Comparison of ENCODE assay signal across 13 cellular contexts in the genomic region with DNA sequence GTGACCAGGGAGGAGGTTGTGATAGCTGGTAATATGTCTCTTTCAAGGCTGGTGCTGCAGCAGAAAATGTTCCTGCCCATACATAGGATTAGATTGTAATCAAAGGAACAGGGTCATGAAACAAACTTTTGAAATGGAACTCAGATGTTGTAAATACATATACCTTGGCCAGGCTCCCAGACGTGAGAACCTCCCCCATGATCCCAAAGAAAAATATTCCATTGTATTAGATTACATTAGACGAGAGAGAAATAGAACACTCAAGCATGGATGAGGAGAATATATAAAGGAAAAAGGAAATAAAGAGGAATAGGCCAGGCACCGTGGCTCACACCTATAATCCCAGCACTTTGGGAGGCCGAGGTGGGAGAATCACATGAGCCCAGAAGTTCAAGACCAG. TPM values are rescaled to one million over a fixed set of nuclear protein-coding genes. Genes with fewer than 3 reads are reported as not detected.
DNase-seq lines count a peak whose midpoint lies in the region; ATAC-seq, FAIRE-seq and TF ChIP-seq lines count a peak whose summit lies in the region.
"Had no signal": no experiment of that assay in that cellular context is flagged by ENCODE, and none has a peak within 500 bp of the region (broad histone marks: within the 10 kb centered on the region; RNA-seq: fewer than 3 reads in every experiment).

No MANE protein-coding gene starts in this region.

- H3K36me3 Mint-ChIP-seq in nephron (ENCODE audit: low read depth): no peaks in the 10 kb centered on the region
- H3K36me3 Mint-ChIP-seq: CD8-positive, alpha-beta T cell; memory B cell had no signal

- no peak overlapping the region for H3K4me3 ChIP-seq in kidney (ENCODE audit: low read length in 2 of 2)

- no peak overlapping the region for H3K9ac ChIP-seq in kidney (ENCODE audit: low read length in 2 of 2)

- TF ChIP-seq CTCF in nephron (IDR thresholded peaks at IDR 0.05; ENCODE audit: unreplicated experiment in 3 of 3) (no peak), kidney (IDR thresholded peaks at IDR 0.05; ENCODE audit: borderline replicate concordance, extremely low read depth, insufficient read depth) (no peak)

- no peak overlapping the region for H3K27ac ChIP-seq in kidney (ENCODE audit: low read depth in 2 of 2, low read length in 2 of 2)

- peak overlapping the region in 2 of 3 experiments; percentile 0 to 26 for H3K4me3 Mint-ChIP-seq in nephron
- H3K4me3 Mint-ChIP-seq: CD8-positive, alpha-beta T cell; memory B cell had no signal

- ATAC-seq in GM18907 (IDR thresholded peaks at IDR 0.05; ENCODE audit: unreplicated experiment): no peak
- ATAC-seq: CD8-positive, alpha-beta T cell had no signal

- no peaks in the 10 kb centered on the region for H3K36me3 ChIP-seq in kidney (ENCODE audit: control insufficient read depth in 1 of 2, insufficient read depth in 2 of 2, low read length in 2 of 2)

- intact Hi-C loops in kidney (cut with DNase I): no loop called here

- FAIRE-seq in kidney (lab: Jason Lieb, UNC): no peak

- H3K4me1 ChIP-seq in kidney (ENCODE audit: control insufficient read depth in 1 of 2, insufficient read depth in 1 of 2, low read depth in 1 of 2, low read length in 2 of 2): peaks cover 0 to 5% of the 10 kb centered on the region in 2 donors

- no peaks in the 10 kb centered on the region for H3K27me3 Mint-ChIP-seq in nephron (ENCODE audit: low read depth)

- DNase-seq in DMS79 treated with DMSO at 0.1 percent for 48 hours (lab: John Stamatoyannopoulos, UW): peak; percentile 51
- peak; percentile 11 for DNase-seq in NCI-H69 (lab: John Stamatoyannopoulos, UW)
- peak; percentile 21 to 73 for DNase-seq in dermis microvascular lymphatic vessel endothelial cell (ENCODE audit: low read depth in 2 of 2)
- no peak for DNase-seq in NCI-H2081 treated with DMSO at 0.1 percent for 48 hours (lab: John Stamatoyannopoulos, UW)
- DNase-seq in kidney: no peak
- no peak for DNase-seq in NCI-H1930 (lab: John Stamatoyannopoulos, UW)
- DNase-seq: CD8-positive, alpha-beta T cell; central memory CD4-positive, alpha-beta T cell; head of caudate nucleus; OCI-M1 had no signal

- H3K4me1 Mint-ChIP-seq in nephron: peaks cover 56% of the 10 kb centered on the region
- H3K4me1 Mint-ChIP-seq: memory B cell had no signal

- H3K27ac Mint-ChIP-seq in nephron: peak overlapping the region; percentile 91 to 98 (median 97)
- H3K27ac Mint-ChIP-seq: CD8-positive, alpha-beta T cell; memory B cell had no signal

- no peaks in the 10 kb centered on the region for H3K9me3 ChIP-seq in kidney (ENCODE audit: control insufficient read depth in 1 of 2, low read length in 2 of 2)

- no peaks in the 10 kb centered on the region for H3K9me3 Mint-ChIP-seq in nephron
- H3K9me3 Mint-ChIP-seq: CD8-positive, alpha-beta T cell; memory B cell had no signal

RNA-seq across cellular contexts. Expression of a gene that starts 52.6 kb away (rescaled TPM):
- total RNA-seq in dermis microvascular lymphatic vessel endothelial cell (1,529 and 2,341 TPM in 2 replicates), kidney (1,810 TPM)
- 4,316 TPM for polyA plus RNA-seq in kidney (ENCODE audit: insufficient read depth, low read depth, low replicate concordance)

Comparison
In these comparisons a context has a peak if more than half of its experiments do, and no peak if none do; other contexts are left out.
1. DNase-seq: peak in DMS79 treated with DMSO at 0.1 percent for 48 hours (single experiment), NCI-H69 (single experiment) and dermis microvascular lymphatic vessel endothelial cell (2 of 2); none in NCI-H2081 treated with DMSO at 0.1 percent for 48 hours (single experiment), kidney (single experiment) and NCI-H1930 (0 of 2).